Comparison of ENCODE assay signal across 28 cellular contexts in the genomic region with DNA sequence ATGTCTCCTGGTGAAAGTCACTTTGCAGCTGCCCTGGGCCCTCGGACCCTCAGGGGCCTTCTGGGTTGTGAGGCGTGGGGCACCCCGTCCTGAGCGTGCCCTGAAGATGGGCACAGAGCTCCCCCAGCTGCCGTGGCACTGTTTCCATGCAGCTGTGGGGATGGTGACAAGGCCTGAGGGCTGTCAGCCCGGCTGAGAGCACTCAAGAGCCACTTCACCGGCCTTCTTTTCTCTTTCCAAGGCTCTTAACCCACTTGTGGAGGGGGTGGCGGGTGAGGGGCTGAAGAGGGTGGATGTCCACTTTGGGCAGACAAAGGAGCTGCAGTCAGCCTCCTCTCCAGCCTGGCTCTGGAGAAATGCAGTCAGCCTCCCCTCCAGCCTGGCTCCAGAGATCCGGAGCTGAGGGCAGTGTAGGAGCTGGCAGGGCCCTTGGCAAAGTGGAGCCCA.
A peak's percentile ranks its signal among the peaks of the same experiment; 100 is the strongest.
DNase-seq lines count a peak whose midpoint lies in the region; ATAC-seq and TF ChIP-seq lines count a peak whose summit lies in the region.
"Had no signal": no experiment of that assay in that cellular context is flagged by ENCODE, and none has a peak within 500 bp of the region (broad histone marks: within the 10 kb centered on the region; RNA-seq: fewer than 3 reads in every experiment).

No MANE protein-coding gene starts in this region.

- H3K27ac Mint-ChIP-seq in neural progenitor cell (peak overlapping the region; percentile 24), CD14-positive monocyte (no peak overlapping the region)
- H3K27ac Mint-ChIP-seq in activated T-helper 17 cell treated with anti-CD3 and anti-CD28 coated beads, Interleukin-2, amount 50 U/mL, for 72 hours: no peak overlapping the region
- H3K27ac Mint-ChIP-seq: activated CD8-positive, alpha-beta T cell treated with anti-CD3 and anti-CD28 coated beads, Interleukin-2, amount 10 ng/mL, durations not matched to agents 7 days and 5 days; activated naive CD4-positive, alpha-beta T cell treated with anti-CD3 and anti-CD28 coated beads, Interleukin-2, amount 10 ng/mL, durations not matched to agents 7 days and 5 days; naive thymus-derived CD4-positive, alpha-beta T cell; progenitor cell of endocrine pancreas; stimulated activated naive CD8-positive, alpha-beta T cell treated with anti-CD3 and anti-CD28 coated beads, Interleukin-15, amount 100 ng/mL, for 72 hours had no signal

- intact Hi-C loops in CD14-positive monocyte (cut with micrococcal nuclease): no loop called here

- no peak overlapping the region for H3K4me3 Mint-ChIP-seq in neural progenitor cell
- H3K4me3 Mint-ChIP-seq in activated T-helper 17 cell treated with anti-CD3 and anti-CD28 coated beads, Interleukin-2, amount 50 U/mL, for 72 hours: no peak overlapping the region
- H3K4me3 Mint-ChIP-seq in CD14-positive monocyte: no peak overlapping the region
- H3K4me3 Mint-ChIP-seq: activated CD8-positive, alpha-beta T cell treated with anti-CD3 and anti-CD28 coated beads, Interleukin-2, amount 10 ng/mL, durations not matched to agents 7 days and 5 days; activated naive CD4-positive, alpha-beta T cell treated with anti-CD3 and anti-CD28 coated beads, Interleukin-2, amount 10 ng/mL, durations not matched to agents 7 days and 5 days; central memory CD8-positive, alpha-beta T cell; naive thymus-derived CD4-positive, alpha-beta T cell; stimulated activated naive CD8-positive, alpha-beta T cell treated with anti-CD3 and anti-CD28 coated beads, Interleukin-15, amount 100 ng/mL, for 72 hours had no signal

- peaks cover 58% of the 10 kb centered on the region for H3K4me1 Mint-ChIP-seq in neural progenitor cell
- no peaks in the 10 kb centered on the region for H3K4me1 Mint-ChIP-seq in activated T-helper 17 cell treated with anti-CD3 and anti-CD28 coated beads, Interleukin-2, amount 50 U/mL, for 72 hours
- no peaks in the 10 kb centered on the region for H3K4me1 Mint-ChIP-seq in CD14-positive monocyte
- H3K4me1 Mint-ChIP-seq: activated naive CD4-positive, alpha-beta T cell treated with anti-CD3 and anti-CD28 coated beads, Interleukin-2, amount 10 ng/mL, durations not matched to agents 7 days and 5 days; central memory CD8-positive, alpha-beta T cell; naive thymus-derived CD4-positive, alpha-beta T cell; stimulated activated naive CD8-positive, alpha-beta T cell treated with anti-CD3 and anti-CD28 coated beads, Interleukin-15, amount 100 ng/mL, for 72 hours had no signal

- H3K36me3 Mint-ChIP-seq in neural progenitor cell (peaks cover 3% of the 10 kb centered on the region), CD14-positive monocyte (no peaks in the 10 kb centered on the region)
- H3K36me3 Mint-ChIP-seq in activated T-helper 17 cell treated with anti-CD3 and anti-CD28 coated beads, Interleukin-2, amount 50 U/mL, for 72 hours (ENCODE audit: low read depth): no peaks in the 10 kb centered on the region
- H3K36me3 Mint-ChIP-seq: activated naive CD4-positive, alpha-beta T cell treated with anti-CD3 and anti-CD28 coated beads, Interleukin-2, amount 10 ng/mL, durations not matched to agents 7 days and 5 days; naive thymus-derived CD4-positive, alpha-beta T cell had no signal

- no peak overlapping the region for H2AFZ ChIP-seq in neural progenitor cell (replicated peaks)
- H2AFZ ChIP-seq: GM23248 had no signal

- peaks cover 19% of the 10 kb centered on the region for H3F3A ChIP-seq in neural progenitor cell (ENCODE audit: low read depth)

- ATAC-seq in activated T-helper 17 cell treated with anti-CD3 and anti-CD28 coated beads, Interleukin-2, amount 50 U/mL, for 72 hours (replicated peaks): no peak
- ATAC-seq: activated CD8-positive, alpha-beta T cell treated with anti-CD3 and anti-CD28 coated beads, Interleukin-2, amount 10 ng/mL, durations not matched to agents 7 days and 5 days; esophagus mucosa; naive thymus-derived CD4-positive, alpha-beta T cell; right lobe of liver; stimulated activated naive CD8-positive, alpha-beta T cell treated with anti-CD3 and anti-CD28 coated beads, Interleukin-15, amount 100 ng/mL, for 72 hours had no signal

- no peaks in the 10 kb centered on the region for H4K20me1 ChIP-seq in neural progenitor cell (ENCODE audit: low read depth)
- H4K20me1 ChIP-seq: BLaER1 had no signal

- peaks cover 2% of the 10 kb centered on the region for H3K27me3 ChIP-seq in neural progenitor cell
- H3K27me3 ChIP-seq: adrenal gland, BLaER1, Peyer's patch, right lobe of liver had no signal

- no peak for TF ChIP-seq CTCF in neural progenitor cell (IDR thresholded peaks at IDR 0.05)
- no peak for TF ChIP-seq CTCF in CD14-positive monocyte (IDR thresholded peaks at IDR 0.05)

- H3K27ac ChIP-seq in neural progenitor cell: no peak overlapping the region
- H3K27ac ChIP-seq: adrenal gland, BLaER1, GM23248, Peyer's patch, right lobe of liver, thoracic aorta had no signal

- peaks cover 12% of the 10 kb centered on the region for H3K27me3 Mint-ChIP-seq in neural progenitor cell (ENCODE audit: insufficient read depth, low read depth)
- H3K27me3 Mint-ChIP-seq in activated T-helper 17 cell treated with anti-CD3 and anti-CD28 coated beads, Interleukin-2, amount 50 U/mL, for 72 hours: peaks cover 4% of the 10 kb centered on the region
- peaks cover 3 to 12% (median 6%) of the 10 kb centered on the region in 3 donors for H3K27me3 Mint-ChIP-seq in CD14-positive monocyte (ENCODE audit: low read depth in 3 of 3)

- no peak overlapping the region for H3K4me3 ChIP-seq in neural progenitor cell
- H3K4me3 ChIP-seq: adrenal gland, BLaER1, GM23248, Peyer's patch, right lobe of liver, thoracic aorta had no signal

- no peaks in the 10 kb centered on the region for H3K36me3 ChIP-seq in neural progenitor cell
- H3K36me3 ChIP-seq: adrenal gland, BLaER1, Peyer's patch, right lobe of liver, thoracic aorta had no signal

- H3K9ac ChIP-seq in neural progenitor cell: no peak overlapping the region
- H3K9ac ChIP-seq: BLaER1, GM23248 had no signal

- H3K9me3 Mint-ChIP-seq in neural progenitor cell (no peaks in the 10 kb centered on the region), CD14-positive monocyte (peaks cover 0 to 3% (median 0%) of the 10 kb centered on the region in 7 donors)
- H3K9me3 Mint-ChIP-seq in activated T-helper 17 cell treated with anti-CD3 and anti-CD28 coated beads, Interleukin-2, amount 50 U/mL, for 72 hours: peaks cover 6% of the 10 kb centered on the region
- H3K9me3 Mint-ChIP-seq: activated naive CD4-positive, alpha-beta T cell treated with anti-CD3 and anti-CD28 coated beads, Interleukin-2, amount 10 ng/mL, durations not matched to agents 7 days and 5 days; central memory CD8-positive, alpha-beta T cell had no signal

- DNase-seq in NCI-H1092 (lab: John Stamatoyannopoulos, UW) (peak; percentile 87), NCI-H128 (lab: John Stamatoyannopoulos, UW; ENCODE audit: unreplicated experiment) (peak; percentile 29), NCI-H345 treated with DMSO at 0.1 percent for 48 hours (lab: John Stamatoyannopoulos, UW; ENCODE audit: unreplicated experiment) (peak; percentile 33), neural progenitor cell (ENCODE audit: low spot score) (no peak), T-helper 1 cell (no peak), CD14-positive monocyte (ENCODE audit: low spot score) (no peak)
- DNase-seq: activated CD8-positive, alpha-beta T cell treated with anti-CD3 and anti-CD28 coated beads, Interleukin-2, amount 10 ng/mL, durations not matched to agents 7 days and 5 days; activated naive CD4-positive, alpha-beta T cell treated with anti-CD3 and anti-CD28 coated beads, Interleukin-2, amount 10 ng/mL, durations not matched to agents 7 days and 5 days; adrenal gland; dermis blood vessel endothelial cell; GDM1; GM23248; islet precursor cell; Kasumi-1; naive thymus-derived CD4-positive, alpha-beta T cell; NCI-H2081 treated with DMSO at 0.1 percent for 48 hours; NCI-H748 treated with DMSO at 0.1 percent for 48 hours; Peyer's patch; right lobe of liver; SHP77 treated with DMSO at 0.1 percent for 48 hours; stimulated activated CD4-positive, alpha-beta T cell treated with anti-CD3 and anti-CD28 coated beads, Interleukin-2, amount 100 ng/mL, for 48 hours; stimulated activated naive CD8-positive, alpha-beta T cell treated with anti-CD3 and anti-CD28 coated beads, Interleukin-15, amount 100 ng/mL, for 72 hours had no signal

- H3K79me2 ChIP-seq in neural progenitor cell (ENCODE audit: low read depth): no peaks in the 10 kb centered on the region

- peaks cover 58% of the 10 kb centered on the region for H3K4me1 ChIP-seq in neural progenitor cell
- H3K4me1 ChIP-seq: adrenal gland, BLaER1, Peyer's patch, right lobe of liver had no signal

- H3K4me2 ChIP-seq in neural progenitor cell: no peak overlapping the region
- H3K4me2 ChIP-seq: BLaER1 had no signal

- no peaks in the 10 kb centered on the region for H3K9me3 ChIP-seq in neural progenitor cell (ENCODE audit: low read depth)
- H3K9me3 ChIP-seq: adrenal gland, Peyer's patch, right lobe of liver, thoracic aorta had no signal

Comparison
In these comparisons a context has a peak if more than half of its experiments do, and no peak if none do; other contexts are left out.
1. DNase-seq: peak in NCI-H1092 (single experiment), NCI-H128 (single experiment) and NCI-H345 treated with DMSO at 0.1 percent for 48 hours (single experiment); none in neural progenitor cell (single experiment), T-helper 1 cell (0 of 5) and CD14-positive monocyte (single experiment).